10 cellular contexts compared by ENCODE assay signal in genomic region chr15:93018574-93018973, GRCh38.
A peak's percentile ranks its signal among the peaks of the same experiment; 100 is the strongest.
DNase-seq lines count a peak whose midpoint lies in the region; ATAC-seq and TF ChIP-seq lines count a peak whose summit lies in the region.
"Had no signal": no experiment of that assay in that cellular context is flagged by ENCODE, and none has a peak within 500 bp of the region (broad histone marks: within the 10 kb centered on the region; RNA-seq: fewer than 3 reads in every experiment).

No MANE protein-coding gene starts in this region.

- DNase-seq in AG09309 (ENCODE audit: low read depth) (no peak), DND-41 (no peak), amniotic epithelial cell (ENCODE audit: low read depth) (peak; percentile 32), medulla oblongata (ENCODE audit: extremely low spot score) (peak; percentile 62), neuronal stem cell (ENCODE audit: low spot score) (no peak), NCI-H446 (lab: John Stamatoyannopoulos, UW) (no peak), NCI-H187 treated with DMSO at 0.1 percent for 48 hours (lab: John Stamatoyannopoulos, UW) (no peak), suprapubic skin (ENCODE audit: low spot score in 2 of 2) (no peak)
- DNase-seq: small intestine had no signal

- H3K4me1 ChIP-seq in DND-41 (ENCODE audit: insufficient read depth, low read length) (no peaks in the 10 kb centered on the region), neuronal stem cell (ENCODE audit: control insufficient read depth in 2 of 2, insufficient read depth in 1 of 2, low read depth in 1 of 2, low read length in 2 of 2) (no peaks in the 10 kb centered on the region), suprapubic skin (no peaks in the 10 kb centered on the region)

- H3K79me1 ChIP-seq in neuronal stem cell (ENCODE audit: low read depth, low read length): no peaks in the 10 kb centered on the region

- H3K4me3 ChIP-seq in AG09309 (ENCODE audit: control insufficient read depth, low read depth, low read length) (no peak overlapping the region), DND-41 (ENCODE audit: low read depth in 1 of 2, low read length in 2 of 2) (no peak overlapping the region), neuronal stem cell (ENCODE audit: low read length in 2 of 2) (no peak overlapping the region), suprapubic skin (no peak overlapping the region)
- H3K4me3 ChIP-seq: coronary artery had no signal

- no peak overlapping the region for H2BK120ac ChIP-seq in neuronal stem cell (ENCODE audit: low read depth, low read length)

- H2AK5ac ChIP-seq in neuronal stem cell (ENCODE audit: low read depth, low read length): no peak overlapping the region

- H3K9me3 ChIP-seq in DND-41 (ENCODE audit: insufficient read depth, low read length, severe bottlenecking): no peaks in the 10 kb centered on the region
- H3K9me3 ChIP-seq in neuronal stem cell (replicated peaks in 1 of 2; ENCODE audit: control insufficient read depth in 2 of 2, insufficient read depth in 1 of 2, low read depth in 1 of 2, low read length in 2 of 2): peaks cover 2 to 11% of the 10 kb centered on the region in 2 donors
- no peaks in the 10 kb centered on the region for H3K9me3 ChIP-seq in suprapubic skin

- H3K9ac ChIP-seq in DND-41 (ENCODE audit: low read depth, low read length) (no peak overlapping the region), neuronal stem cell (ENCODE audit: low read depth, low read length, poor library complexity) (no peak overlapping the region)

- H2BK5ac ChIP-seq in neuronal stem cell (ENCODE audit: low read length): no peak overlapping the region

- H4K20me1 ChIP-seq in DND-41 (ENCODE audit: insufficient read depth, low read length): peaks cover 6% of the 10 kb centered on the region; the same call in 1 of the 2 replicates

- ATAC-seq in DND-41 (ENCODE audit: insufficient read depth, low read depth): no peak

- peaks cover 25% of the 10 kb centered on the region for H3K79me2 ChIP-seq in DND-41 (ENCODE audit: insufficient read depth, low read length)

- no peak for TF ChIP-seq EP300 in suprapubic skin (IDR thresholded peaks at IDR 0.05)

- WGBS in neuronal stem cell (ENCODE audit: extremely low coverage in 2 of 2, insufficient read length in 2 of 2, insufficient replicate concordance in 1 of 2), 2 donors: no CpG with 5 or more reads among the region's 4 CpGs
- 88% methylated on average over 4 of the region's 4 CpGs for WGBS in suprapubic skin

- H2BK15ac ChIP-seq in neuronal stem cell (ENCODE audit: low read length): no peak overlapping the region

- H2AFZ ChIP-seq in DND-41 (ENCODE audit: low read depth, low read length): no peak overlapping the region
- no peak overlapping the region for H2AFZ ChIP-seq in neuronal stem cell (ENCODE audit: low read length)

- no peak overlapping the region for H3K4ac ChIP-seq in neuronal stem cell (ENCODE audit: low read length)

- no peak overlapping the region for H2BK12ac ChIP-seq in neuronal stem cell (ENCODE audit: low read length)

- H4K91ac ChIP-seq in neuronal stem cell (ENCODE audit: low read depth, low read length, poor library complexity): no peak overlapping the region

- peaks cover 98% of the 10 kb centered on the region for H3K36me3 ChIP-seq in DND-41 (ENCODE audit: insufficient read depth, low read length)
- peaks cover 56 to 99% of the 10 kb centered on the region in 2 donors for H3K36me3 ChIP-seq in neuronal stem cell (replicated peaks in 1 of 2; ENCODE audit: control insufficient read depth in 2 of 2, insufficient read depth in 2 of 2, low read length in 2 of 2)
- peaks cover 98% of the 10 kb centered on the region for H3K36me3 ChIP-seq in suprapubic skin

- H3K27me3 ChIP-seq in DND-41 (ENCODE audit: insufficient read depth, low read length, poor library complexity) (no peaks in the 10 kb centered on the region), neuronal stem cell (ENCODE audit: control insufficient read depth in 3 of 3, insufficient read depth in 3 of 3, low read depth in 1 of 3, low read length in 3 of 3) (no peaks in the 10 kb centered on the region), suprapubic skin (no peaks in the 10 kb centered on the region)

- H3K4me2 ChIP-seq in DND-41 (ENCODE audit: insufficient read depth, low read length) (no peak overlapping the region), neuronal stem cell (ENCODE audit: insufficient read depth, low read length, poor library complexity, severe bottlenecking) (no peak overlapping the region)

- TF ChIP-seq CTCF in AG09309 (IDR thresholded peaks at IDR 0.05; ENCODE audit: control insufficient read depth, insufficient read depth, low read depth, low read length, missing control alignments) (peak; percentile 16), DND-41 (IDR thresholded peaks at IDR 0.05; ENCODE audit: borderline replicate concordance, extremely low read depth, low read length, poor library complexity, severe bottlenecking) (peak; percentile 22), suprapubic skin (IDR thresholded peaks at IDR 0.05) (no peak)

- no peak overlapping the region for H3K14ac ChIP-seq in neuronal stem cell (ENCODE audit: low read length)

- no peak for TF ChIP-seq POLR2A in suprapubic skin (IDR thresholded peaks at IDR 0.05)

- no peak overlapping the region for H3K27ac ChIP-seq in DND-41 (ENCODE audit: low read length)
- H3K27ac ChIP-seq in neuronal stem cell (replicated peaks; ENCODE audit: low read length): no peak overlapping the region
- H3K27ac ChIP-seq in suprapubic skin: no peak overlapping the region
- H3K27ac ChIP-seq: coronary artery had no signal

- H3K18ac ChIP-seq in neuronal stem cell (ENCODE audit: low read length): no peak overlapping the region

- no peak overlapping the region for H3K23ac ChIP-seq in neuronal stem cell (ENCODE audit: low read depth, low read length, poor library complexity)

- H4K8ac ChIP-seq in neuronal stem cell (ENCODE audit: low read depth, low read length): no peak overlapping the region

Comparison
In these comparisons a context has a peak if more than half of its experiments do, and no peak if none do; other contexts are left out.
1. DNase-seq: peak in amniotic epithelial cell (single experiment) and medulla oblongata (single experiment); none in AG09309 (single experiment), DND-41 (single experiment), neuronal stem cell (single experiment), NCI-H446 (0 of 2), NCI-H187 treated with DMSO at 0.1 percent for 48 hours (single experiment) and suprapubic skin (0 of 2).
2. CTCF ChIP-seq: peak in AG09309 (single experiment) and DND-41 (single experiment); none in suprapubic skin (0 of 2).